ENCODE assay signal across 24 cellular contexts in genomic region chr15:38202356-38202755, GRCh38.
DNase-seq lines count a peak whose midpoint lies in the region; FAIRE-seq and TF ChIP-seq lines count a peak whose summit lies in the region.
"Had no signal": no experiment of that assay in that cellular context is flagged by ENCODE, and none has a peak within 500 bp of the region (broad histone marks: within the 10 kb centered on the region; RNA-seq: fewer than 3 reads in every experiment).

No MANE protein-coding gene starts in this region.

- TF ChIP-seq CTCF in brain microvascular endothelial cell (IDR thresholded peaks at IDR 0.05; ENCODE audit: low read depth, low read length, missing control alignments), result no peak
- no peak for TF ChIP-seq CTCF in foreskin fibroblast (IDR thresholded peaks at IDR 0.05; ENCODE audit: low read depth, low read length)
- TF ChIP-seq CTCF in nephron (IDR thresholded peaks at IDR 0.05; ENCODE audit: unreplicated experiment in 3 of 3), result no peak

- no peaks in the 10 kb centered on the region for H3K27me3 ChIP-seq in brain microvascular endothelial cell (replicated peaks)
- H3K27me3 ChIP-seq: BLaER1 treated with 17β-estradiol and CSF1 and Interleukin-3, amounts not matched to agents 10 nM and 100 nM; SJCRH30 had no signal

- H3K4me3 ChIP-seq in brain microvascular endothelial cell (ENCODE audit: low read depth, low read length) (no peak overlapping the region), foreskin fibroblast (ENCODE audit: low read depth in 1 of 2, low read length in 2 of 2) (no peak overlapping the region)
- H3K4me3 ChIP-seq: BLaER1 treated with 17β-estradiol and CSF1 and Interleukin-3, amounts not matched to agents 10 nM and 100 nM; SJCRH30 had no signal

- peak overlapping the region; percentile 32 to 89 (median 59) for H3K27ac Mint-ChIP-seq in nephron
- H3K27ac Mint-ChIP-seq: CD4-positive, alpha-beta memory T cell had no signal

- no peaks in the 10 kb centered on the region for H3K36me3 ChIP-seq in brain microvascular endothelial cell (replicated peaks)
- H3K36me3 ChIP-seq: BLaER1 treated with 17β-estradiol and CSF1 and Interleukin-3, amounts not matched to agents 10 nM and 100 nM; SJCRH30 had no signal

- H3K4me1 Mint-ChIP-seq in nephron, result peaks cover 42% of the 10 kb centered on the region
- H3K4me1 Mint-ChIP-seq: CD4-positive, alpha-beta memory T cell had no signal

- in situ Hi-C loops in brain microvascular endothelial cell (cut with HindIII; ENCODE audit: low pct_ligation_motif_present, low sequenced_read_pairs), result no loop called here

- no peak overlapping the region for H3K4me3 Mint-ChIP-seq in nephron
- H3K4me3 Mint-ChIP-seq: CD4-positive, alpha-beta memory T cell had no signal

- no peaks in the 10 kb centered on the region for H3K36me3 Mint-ChIP-seq in nephron (ENCODE audit: low read depth)
- H3K36me3 Mint-ChIP-seq: CD4-positive, alpha-beta memory T cell had no signal

- H3K27ac ChIP-seq in brain microvascular endothelial cell, result peak overlapping the region; percentile 12
- H3K27ac ChIP-seq: BLaER1 treated with 17β-estradiol and CSF1 and Interleukin-3, amounts not matched to agents 10 nM and 100 nM; KMS-11; SJCRH30 had no signal

- no peaks in the 10 kb centered on the region for H3K27me3 Mint-ChIP-seq in nephron (ENCODE audit: low read depth)

- H3K9me3 Mint-ChIP-seq in nephron, result peaks cover 2% of the 10 kb centered on the region

- DNase-seq in ELR (ENCODE audit: low read depth) (peak; percentile 47), brain microvascular endothelial cell (no peak), foreskin fibroblast (peak; percentile 32 to 61), NCI-H82 treated with DMSO at 0.1 percent for 48 hours (lab: John Stamatoyannopoulos, UW; ENCODE audit: unreplicated experiment) (no peak), NCI-H2081 treated with DMSO at 0.1 percent for 48 hours (lab: John Stamatoyannopoulos, UW) (no peak), GM19239 (ENCODE audit: insufficient read length, low spot score) (no peak), GM19238 (ENCODE audit: insufficient read length, low spot score) (no peak)
- DNase-seq: 8988T; Caco-2; CD4-positive, alpha-beta memory T cell; DMS 273 treated with DMSO at 0.1 percent for 48 hours; DND-41; GOT3; NCI-H1417 treated with DMSO at 0.1 percent for 48 hours; NCI-H187 treated with DMSO at 0.1 percent for 48 hours; NCI-H524 treated with DMSO at 0.1 percent for 48 hours; NCI-H82; SJCRH30 had no signal

- FAIRE-seq in GM19239 (lab: Jason Lieb, UNC), result no peak
- FAIRE-seq: GM12892, HTR-8/SVneo, RCC 7860 had no signal

Comparison
In these comparisons a context has a peak if more than half of its experiments do, and no peak if none do; other contexts are left out.
1. DNase-seq: peak in ELR (single experiment) and foreskin fibroblast (2 of 2); none in brain microvascular endothelial cell (single experiment), NCI-H82 treated with DMSO at 0.1 percent for 48 hours (single experiment), NCI-H2081 treated with DMSO at 0.1 percent for 48 hours (single experiment), GM19239 (single experiment) and GM19238 (single experiment).